1 cellular context compared by ENCODE assay signal in the genomic region with DNA sequence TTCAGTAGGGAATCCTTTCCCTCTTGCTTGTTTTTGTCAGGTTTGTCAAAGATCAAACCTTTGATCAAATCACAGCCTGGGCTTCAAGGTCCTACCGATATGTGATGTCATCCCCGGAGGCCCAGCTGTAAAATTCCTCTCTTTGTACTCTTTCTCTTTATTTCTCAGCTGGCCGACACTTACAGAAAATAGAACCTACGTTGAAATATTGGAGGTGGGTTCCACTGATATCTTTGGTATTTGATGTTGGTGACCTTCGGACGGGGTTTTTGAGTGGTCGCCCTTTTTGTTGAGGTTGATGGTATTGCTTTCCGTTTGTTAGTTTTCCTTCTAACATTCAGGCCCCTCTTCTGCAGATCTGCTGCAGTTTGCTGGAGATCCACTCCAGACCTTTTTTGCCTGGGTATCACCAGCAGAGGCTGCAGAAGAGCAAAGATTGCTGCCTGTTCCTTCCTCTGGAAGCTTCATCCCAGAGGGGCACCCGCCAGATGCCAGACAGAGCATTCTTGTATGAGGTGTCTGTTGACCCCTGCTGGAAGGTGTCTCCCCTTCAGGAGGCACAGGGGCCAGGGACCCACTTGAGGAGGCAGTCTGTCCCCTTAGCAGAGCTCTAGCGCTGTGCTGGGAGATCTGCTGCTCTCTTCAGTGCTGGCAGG.
TF ChIP-seq lines count a peak whose summit lies in the region.
"Not testable (repeated sequence)": the region's sequence is repeated elsewhere in the genome, so short reads cannot be mapped to it uniquely, and the experiment has no call there.

No MANE protein-coding gene starts in this region.

TF ChIP-seq in HepG2, 621 proteins besides CTCF, POLR2A, EP300 and RAD21 (continues in another document):
- 0 out of 2 replicates have a peak, but pooled peaks have one; percentile 9 for TF ChIP-seq ZFP82 (CRISPR knock-in tag; IDR thresholded peaks at IDR 0.05; ENCODE audit: borderline replicate concordance)
- TF ChIP-seq, protein P1, sequence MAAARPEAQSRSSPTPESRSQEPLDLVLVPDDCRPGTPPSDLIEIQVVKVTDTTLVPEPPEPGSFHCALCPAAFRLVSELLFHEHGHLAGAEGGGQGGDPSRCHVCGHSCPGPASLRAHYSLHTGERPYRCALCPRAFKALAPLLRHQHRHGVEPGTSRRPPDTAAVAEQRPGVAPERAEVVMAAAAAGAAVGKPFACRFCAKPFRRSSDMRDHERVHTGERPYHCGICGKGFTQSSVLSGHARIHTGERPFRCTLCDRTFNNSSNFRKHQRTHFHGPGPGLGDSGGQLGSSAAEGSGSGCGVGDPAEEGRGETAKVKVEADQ (CRISPR knock-in tag; IDR thresholded peaks at IDR 0.05; ENCODE audit: borderline replicate concordance) = peak; percentile 56; the same call in 1 of the 2 replicates
- peak; percentile 31; the same call in 1 of the 2 replicates for TF ChIP-seq GATAD1 (CRISPR knock-in tag; IDR thresholded peaks at IDR 0.05)
- peak; percentile 21; the same call in 1 of the 2 replicates for TF ChIP-seq GABPB1 (CRISPR knock-in tag; IDR thresholded peaks at IDR 0.05)
- 0 out of 2 replicates have a peak, but pooled peaks have one; percentile 73 for TF ChIP-seq ZNF761 (CRISPR knock-in tag; conservative IDR thresholded peaks at IDR 0.05)
- 0 out of 2 replicates have a peak, but pooled peaks have one; percentile 39 for TF ChIP-seq ZNF550 (CRISPR knock-in tag; IDR thresholded peaks at IDR 0.05; ENCODE audit: borderline replicate concordance)
- TF ChIP-seq, protein P2, sequence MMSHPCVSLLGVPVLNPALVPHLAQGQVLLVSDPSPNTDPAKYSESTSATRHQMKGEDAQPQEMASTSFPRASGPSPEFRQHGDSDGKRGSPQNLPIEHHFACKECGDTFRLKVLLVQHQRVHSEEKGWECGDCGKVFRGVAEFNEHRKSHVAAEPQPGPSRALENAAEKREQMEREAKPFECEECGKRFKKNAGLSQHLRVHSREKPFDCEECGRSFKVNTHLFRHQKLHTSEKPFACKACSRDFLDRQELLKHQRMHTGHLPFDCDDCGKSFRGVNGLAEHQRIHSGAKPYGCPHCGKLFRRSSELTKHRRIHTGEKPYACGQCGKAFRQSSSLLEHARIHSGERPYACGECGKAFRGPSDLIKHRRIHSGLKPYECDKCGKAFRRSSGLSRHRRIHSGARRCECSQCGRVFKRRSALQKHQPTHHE (CRISPR knock-in tag; IDR thresholded peaks at IDR 0.05; ENCODE audit: borderline replicate concordance) = peak; percentile 80; the same call in 1 of the 2 replicates
- TF ChIP-seq, protein P3, sequence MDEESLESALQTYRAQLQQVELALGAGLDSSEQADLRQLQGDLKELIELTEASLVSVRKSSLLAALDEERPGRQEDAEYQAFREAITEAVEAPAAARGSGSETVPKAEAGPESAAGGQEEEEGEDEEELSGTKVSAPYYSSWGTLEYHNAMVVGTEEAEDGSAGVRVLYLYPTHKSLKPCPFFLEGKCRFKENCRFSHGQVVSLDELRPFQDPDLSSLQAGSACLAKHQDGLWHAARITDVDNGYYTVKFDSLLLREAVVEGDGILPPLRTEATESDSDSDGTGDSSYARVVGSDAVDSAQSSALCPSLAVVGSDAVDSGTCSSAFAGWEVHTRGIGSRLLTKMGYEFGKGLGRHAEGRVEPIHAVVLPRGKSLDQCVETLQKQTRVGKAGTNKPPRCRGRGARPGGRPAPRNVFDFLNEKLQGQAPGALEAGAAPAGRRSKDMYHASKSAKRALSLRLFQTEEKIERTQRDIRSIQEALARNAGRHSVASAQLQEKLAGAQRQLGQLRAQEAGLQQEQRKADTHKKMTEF (CRISPR knock-in tag; IDR thresholded peaks at IDR 0.05) = peak; percentile 67
- peak; percentile 89 for TF ChIP-seq ZNF501 (CRISPR knock-in tag; IDR thresholded peaks at IDR 0.05)
- TF ChIP-seq, protein P4, sequence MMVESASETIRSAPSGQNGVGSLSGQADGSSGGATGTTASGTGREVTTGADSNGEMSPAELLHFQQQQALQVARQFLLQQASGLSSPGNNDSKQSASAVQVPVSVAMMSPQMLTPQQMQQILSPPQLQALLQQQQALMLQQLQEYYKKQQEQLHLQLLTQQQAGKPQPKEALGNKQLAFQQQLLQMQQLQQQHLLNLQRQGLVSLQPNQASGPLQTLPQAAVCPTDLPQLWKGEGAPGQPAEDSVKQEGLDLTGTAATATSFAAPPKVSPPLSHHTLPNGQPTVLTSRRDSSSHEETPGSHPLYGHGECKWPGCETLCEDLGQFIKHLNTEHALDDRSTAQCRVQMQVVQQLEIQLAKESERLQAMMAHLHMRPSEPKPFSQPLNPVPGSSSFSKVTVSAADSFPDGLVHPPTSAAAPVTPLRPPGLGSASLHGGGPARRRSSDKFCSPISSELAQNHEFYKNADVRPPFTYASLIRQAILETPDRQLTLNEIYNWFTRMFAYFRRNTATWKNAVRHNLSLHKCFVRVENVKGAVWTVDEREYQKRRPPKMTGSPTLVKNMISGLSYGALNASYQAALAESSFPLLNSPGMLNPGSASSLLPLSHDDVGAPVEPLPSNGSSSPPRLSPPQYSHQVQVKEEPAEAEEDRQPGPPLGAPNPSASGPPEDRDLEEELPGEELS (CRISPR knock-in tag; IDR thresholded peaks at IDR 0.05) = 0 out of 2 replicates have a peak, but pooled peaks have one; percentile 15
- TF ChIP-seq ZNF350 (CRISPR knock-in tag; IDR thresholded peaks at IDR 0.05; ENCODE audit: borderline replicate concordance, low read depth) = 0 out of 2 replicates have a peak, but pooled peaks have one; percentile 51
- TF ChIP-seq TCF7 (IDR thresholded peaks at IDR 0.05; ENCODE audit: low read depth) = peak; percentile 74
- TF ChIP-seq SOX6, NONO (IDR thresholded peaks at IDR 0.05): not testable (repeated sequence)
- TF ChIP-seq SOX6 (CRISPR knock-in tag; IDR thresholded peaks at IDR 0.05) = peak; percentile 86
- TF ChIP-seq RORA (CRISPR knock-in tag; IDR thresholded peaks at IDR 0.05) = peak; percentile 50; the same call in 1 of the 2 replicates
- 0 out of 2 replicates have a peak, but pooled peaks have one; percentile 21 for TF ChIP-seq MEF2D (CRISPR knock-in tag; IDR thresholded peaks at IDR 0.05)
- peak; percentile 47 for TF ChIP-seq KAT8 (CRISPR knock-in tag; IDR thresholded peaks at IDR 0.05)
- peak; percentile 74 for TF ChIP-seq KDM2A (CRISPR knock-in tag; IDR thresholded peaks at IDR 0.05; ENCODE audit: borderline replicate concordance, low read depth)
- peak; percentile 76; the same call in 1 of the 2 replicates for TF ChIP-seq SALL2 (CRISPR knock-in tag; IDR thresholded peaks at IDR 0.05)
- peak; percentile 29 for TF ChIP-seq FOXA3 (CRISPR knock-in tag; IDR thresholded peaks at IDR 0.05)
- 0 out of 2 replicates have a peak, but pooled peaks have one; percentile 30 for TF ChIP-seq AHR (CRISPR knock-in tag; IDR thresholded peaks at IDR 0.05)
- TF ChIP-seq, protein P5, sequence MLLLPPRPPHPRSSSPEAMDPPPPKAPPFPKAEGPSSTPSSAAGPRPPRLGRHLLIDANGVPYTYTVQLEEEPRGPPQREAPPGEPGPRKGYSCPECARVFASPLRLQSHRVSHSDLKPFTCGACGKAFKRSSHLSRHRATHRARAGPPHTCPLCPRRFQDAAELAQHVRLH (CRISPR knock-in tag; IDR thresholded peaks at IDR 0.05; ENCODE audit: borderline replicate concordance, low read depth) = peak; percentile 73; the same call in 1 of the 2 replicates
- peak; percentile 35; the same call in 1 of the 2 replicates for TF ChIP-seq KDM3A (CRISPR knock-in tag; IDR thresholded peaks at IDR 0.05; ENCODE audit: low read depth)
- TF ChIP-seq, protein P6, sequence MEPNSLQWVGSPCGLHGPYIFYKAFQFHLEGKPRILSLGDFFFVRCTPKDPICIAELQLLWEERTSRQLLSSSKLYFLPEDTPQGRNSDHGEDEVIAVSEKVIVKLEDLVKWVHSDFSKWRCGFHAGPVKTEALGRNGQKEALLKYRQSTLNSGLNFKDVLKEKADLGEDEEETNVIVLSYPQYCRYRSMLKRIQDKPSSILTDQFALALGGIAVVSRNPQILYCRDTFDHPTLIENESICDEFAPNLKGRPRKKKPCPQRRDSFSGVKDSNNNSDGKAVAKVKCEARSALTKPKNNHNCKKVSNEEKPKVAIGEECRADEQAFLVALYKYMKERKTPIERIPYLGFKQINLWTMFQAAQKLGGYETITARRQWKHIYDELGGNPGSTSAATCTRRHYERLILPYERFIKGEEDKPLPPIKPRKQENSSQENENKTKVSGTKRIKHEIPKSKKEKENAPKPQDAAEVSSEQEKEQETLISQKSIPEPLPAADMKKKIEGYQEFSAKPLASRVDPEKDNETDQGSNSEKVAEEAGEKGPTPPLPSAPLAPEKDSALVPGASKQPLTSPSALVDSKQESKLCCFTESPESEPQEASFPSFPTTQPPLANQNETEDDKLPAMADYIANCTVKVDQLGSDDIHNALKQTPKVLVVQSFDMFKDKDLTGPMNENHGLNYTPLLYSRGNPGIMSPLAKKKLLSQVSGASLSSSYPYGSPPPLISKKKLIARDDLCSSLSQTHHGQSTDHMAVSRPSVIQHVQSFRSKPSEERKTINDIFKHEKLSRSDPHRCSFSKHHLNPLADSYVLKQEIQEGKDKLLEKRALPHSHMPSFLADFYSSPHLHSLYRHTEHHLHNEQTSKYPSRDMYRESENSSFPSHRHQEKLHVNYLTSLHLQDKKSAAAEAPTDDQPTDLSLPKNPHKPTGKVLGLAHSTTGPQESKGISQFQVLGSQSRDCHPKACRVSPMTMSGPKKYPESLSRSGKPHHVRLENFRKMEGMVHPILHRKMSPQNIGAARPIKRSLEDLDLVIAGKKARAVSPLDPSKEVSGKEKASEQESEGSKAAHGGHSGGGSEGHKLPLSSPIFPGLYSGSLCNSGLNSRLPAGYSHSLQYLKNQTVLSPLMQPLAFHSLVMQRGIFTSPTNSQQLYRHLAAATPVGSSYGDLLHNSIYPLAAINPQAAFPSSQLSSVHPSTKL (CRISPR knock-in tag; IDR thresholded peaks at IDR 0.05) = peak; percentile 51
- peak; percentile 37; the same call in 1 of the 2 replicates for TF ChIP-seq NONO (CRISPR knock-in tag; conservative IDR thresholded peaks at IDR 0.05)
- TF ChIP-seq MTA1 (CRISPR knock-in tag; IDR thresholded peaks at IDR 0.05; ENCODE audit: borderline replicate concordance) = peak; percentile 80
- TF ChIP-seq, protein P7, sequence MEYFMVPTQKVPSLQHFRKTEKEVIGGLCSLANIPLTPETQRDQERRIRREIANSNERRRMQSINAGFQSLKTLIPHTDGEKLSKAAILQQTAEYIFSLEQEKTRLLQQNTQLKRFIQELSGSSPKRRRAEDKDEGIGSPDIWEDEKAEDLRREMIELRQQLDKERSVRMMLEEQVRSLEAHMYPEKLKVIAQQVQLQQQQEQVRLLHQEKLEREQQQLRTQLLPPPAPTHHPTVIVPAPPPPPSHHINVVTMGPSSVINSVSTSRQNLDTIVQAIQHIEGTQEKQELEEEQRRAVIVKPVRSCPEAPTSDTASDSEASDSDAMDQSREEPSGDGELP (IDR thresholded peaks at IDR 0.05; ENCODE audit: borderline replicate concordance, low read depth) = peak; percentile 70; the same call in 1 of the 2 replicates
- TF ChIP-seq, protein P8, sequence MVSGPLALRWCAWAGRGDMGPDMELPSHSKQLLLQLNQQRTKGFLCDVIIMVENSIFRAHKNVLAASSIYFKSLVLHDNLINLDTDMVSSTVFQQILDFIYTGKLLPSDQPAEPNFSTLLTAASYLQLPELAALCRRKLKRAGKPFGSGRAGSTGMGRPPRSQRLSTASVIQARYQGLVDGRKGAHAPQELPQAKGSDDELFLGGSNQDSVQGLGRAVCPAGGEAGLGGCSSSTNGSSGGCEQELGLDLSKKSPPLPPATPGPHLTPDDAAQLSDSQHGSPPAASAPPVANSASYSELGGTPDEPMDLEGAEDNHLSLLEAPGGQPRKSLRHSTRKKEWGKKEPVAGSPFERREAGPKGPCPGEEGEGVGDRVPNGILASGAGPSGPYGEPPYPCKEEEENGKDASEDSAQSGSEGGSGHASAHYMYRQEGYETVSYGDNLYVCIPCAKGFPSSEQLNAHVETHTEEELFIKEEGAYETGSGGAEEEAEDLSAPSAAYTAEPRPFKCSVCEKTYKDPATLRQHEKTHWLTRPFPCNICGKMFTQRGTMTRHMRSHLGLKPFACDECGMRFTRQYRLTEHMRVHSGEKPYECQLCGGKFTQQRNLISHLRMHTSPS (CRISPR knock-in tag; IDR thresholded peaks at IDR 0.05; ENCODE audit: low read depth) = peak; percentile 78; the same call in 1 of the 2 replicates
- peak; percentile 70 for TF ChIP-seq ISL2 (CRISPR knock-in tag; IDR thresholded peaks at IDR 0.05)
- TF ChIP-seq, protein P9, sequence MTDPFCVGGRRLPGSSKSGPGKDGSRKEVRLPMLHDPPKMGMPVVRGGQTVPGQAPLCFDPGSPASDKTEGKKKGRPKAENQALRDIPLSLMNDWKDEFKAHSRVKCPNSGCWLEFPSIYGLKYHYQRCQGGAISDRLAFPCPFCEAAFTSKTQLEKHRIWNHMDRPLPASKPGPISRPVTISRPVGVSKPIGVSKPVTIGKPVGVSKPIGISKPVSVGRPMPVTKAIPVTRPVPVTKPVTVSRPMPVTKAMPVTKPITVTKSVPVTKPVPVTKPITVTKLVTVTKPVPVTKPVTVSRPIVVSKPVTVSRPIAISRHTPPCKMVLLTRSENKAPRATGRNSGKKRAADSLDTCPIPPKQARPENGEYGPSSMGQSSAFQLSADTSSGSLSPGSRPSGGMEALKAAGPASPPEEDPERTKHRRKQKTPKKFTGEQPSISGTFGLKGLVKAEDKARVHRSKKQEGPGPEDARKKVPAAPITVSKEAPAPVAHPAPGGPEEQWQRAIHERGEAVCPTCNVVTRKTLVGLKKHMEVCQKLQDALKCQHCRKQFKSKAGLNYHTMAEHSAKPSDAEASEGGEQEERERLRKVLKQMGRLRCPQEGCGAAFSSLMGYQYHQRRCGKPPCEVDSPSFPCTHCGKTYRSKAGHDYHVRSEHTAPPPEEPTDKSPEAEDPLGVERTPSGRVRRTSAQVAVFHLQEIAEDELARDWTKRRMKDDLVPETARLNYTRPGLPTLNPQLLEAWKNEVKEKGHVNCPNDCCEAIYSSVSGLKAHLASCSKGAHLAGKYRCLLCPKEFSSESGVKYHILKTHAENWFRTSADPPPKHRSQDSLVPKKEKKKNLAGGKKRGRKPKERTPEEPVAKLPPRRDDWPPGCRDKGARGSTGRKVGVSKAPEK (CRISPR knock-in tag; IDR thresholded peaks at IDR 0.05; ENCODE audit: borderline replicate concordance) = peak; percentile 57; the same call in 1 of the 2 replicates
- peak; percentile 59; the same call in 1 of the 2 replicates for TF ChIP-seq MEIS2 (CRISPR knock-in tag; IDR thresholded peaks at IDR 0.05)
- TF ChIP-seq ZBTB38 (CRISPR knock-in tag; IDR thresholded peaks at IDR 0.05) = peak; percentile 72
- TF ChIP-seq CBFB (CRISPR knock-in tag; IDR thresholded peaks at IDR 0.05) = 0 out of 2 replicates have a peak, but pooled peaks have one; percentile 33
- peak; percentile 37; the same call in 1 of the 2 replicates for TF ChIP-seq NR2C2 (CRISPR knock-in tag; IDR thresholded peaks at IDR 0.05; ENCODE audit: borderline replicate concordance)
- TF ChIP-seq HMG20B (CRISPR knock-in tag; conservative IDR thresholded peaks at IDR 0.05) = peak; percentile 61; the same call in 1 of the 2 replicates
